Comparison of ENCODE assay signal across 10 cellular contexts in the genomic region with DNA sequence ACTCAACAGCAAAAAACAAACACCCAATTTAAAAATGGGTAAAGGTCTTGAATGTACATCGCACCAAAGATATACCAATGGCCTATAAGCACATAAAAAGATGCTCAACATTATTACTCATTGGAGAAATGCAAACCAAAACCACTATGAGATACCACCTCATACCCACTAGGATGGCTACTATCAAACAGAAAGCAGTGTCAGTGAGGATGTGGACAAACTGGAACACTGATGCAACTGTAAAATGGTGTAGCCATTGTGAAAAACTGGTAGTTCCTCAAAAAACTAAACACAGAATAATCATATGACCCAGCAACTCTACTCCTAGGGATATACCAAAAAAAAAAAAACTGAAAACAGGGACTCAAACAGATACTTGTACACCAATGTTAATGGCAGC. TPM values are rescaled to one million over a fixed set of nuclear protein-coding genes. Genes with fewer than 3 reads are reported as not detected.
DNase-seq lines count a peak whose midpoint lies in the region; ATAC-seq lines count a peak whose summit lies in the region.
"Had no signal": no experiment of that assay in that cellular context is flagged by ENCODE, and none has a peak within 500 bp of the region (broad histone marks: within the 10 kb centered on the region; RNA-seq: fewer than 3 reads in every experiment).

No MANE protein-coding gene starts in this region.

- POLR2A ChIA-PET in naive thymus-derived CD8-positive, alpha-beta T cell (lab: Charles Lee) = no interaction called here

- peaks cover 9% of the 10 kb centered on the region for H3K36me3 Mint-ChIP-seq in T-helper 2 cell treated with Interferon-gamma antibody and Interleukin-4, amounts not matched to agents 5 μg/mL and 100 μg/mL, for 36 hours (ENCODE audit: low read depth)
- peaks cover 0 to 5% (median under 1%) of the 10 kb centered on the region in 3 donors for H3K36me3 Mint-ChIP-seq in naive thymus-derived CD8-positive, alpha-beta T cell

- H3K27ac Mint-ChIP-seq in T-helper 2 cell treated with Interferon-gamma antibody and Interleukin-4, amounts not matched to agents 5 μg/mL and 100 μg/mL, for 36 hours = peak overlapping the region; percentile 35
- peak overlapping the region in 8 of 10 donors; percentile 14 to 74 (median 54) for H3K27ac Mint-ChIP-seq in naive thymus-derived CD8-positive, alpha-beta T cell

- DNase-seq in T-helper 2 cell treated with Interferon-gamma antibody and Interleukin-4, amounts not matched to agents 5 μg/mL and 100 μg/mL, for 36 hours (ENCODE audit: low spot score) = no peak
- DNase-seq in naive thymus-derived CD8-positive, alpha-beta T cell = no peak
- DNase-seq in NCI-H446 treated with DMSO at 0.1 percent for 48 hours (lab: John Stamatoyannopoulos, UW) (no peak), cerebellum (ENCODE audit: low spot score) (no peak)
- DNase-seq: activated CD8-positive, alpha-beta memory T cell treated with anti-CD3 and anti-CD28 coated beads, Interleukin-2, amount 50 U/mL, for 4 hours; retina had no signal

- no peak overlapping the region for H3K4me3 Mint-ChIP-seq in T-helper 2 cell treated with Interferon-gamma antibody and Interleukin-4, amounts not matched to agents 5 μg/mL and 100 μg/mL, for 36 hours
- peak overlapping the region in 3 of 10 donors; percentile 24 to 29 (median 27) for H3K4me3 Mint-ChIP-seq in naive thymus-derived CD8-positive, alpha-beta T cell

- no peaks in the 10 kb centered on the region for H3K9me3 Mint-ChIP-seq in T-helper 2 cell treated with Interferon-gamma antibody and Interleukin-4, amounts not matched to agents 5 μg/mL and 100 μg/mL, for 36 hours
- H3K9me3 Mint-ChIP-seq in naive thymus-derived CD8-positive, alpha-beta T cell = peaks cover 0 to 1% (median 0%) of the 10 kb centered on the region in 9 donors

- H3K27me3 Mint-ChIP-seq in T-helper 2 cell treated with Interferon-gamma antibody and Interleukin-4, amounts not matched to agents 5 μg/mL and 100 μg/mL, for 36 hours (ENCODE audit: low read depth) = no peaks in the 10 kb centered on the region
- H3K27me3 Mint-ChIP-seq in naive thymus-derived CD8-positive, alpha-beta T cell = no peaks in the 10 kb centered on the region

- ATAC-seq in GM18868 (IDR thresholded peaks at IDR 0.05; ENCODE audit: unreplicated experiment) = peak; percentile 54
- peak; percentile 45 for ATAC-seq in HG02973 (IDR thresholded peaks at IDR 0.05; ENCODE audit: unreplicated experiment)
- peak in 1 of 2 donors; percentile 13 for ATAC-seq in naive thymus-derived CD8-positive, alpha-beta T cell
- ATAC-seq in HG03460 (IDR thresholded peaks at IDR 0.05; ENCODE audit: unreplicated experiment) = no peak
- ATAC-seq: SK-N-SH treated with all-trans-retinoic acid at 6 μM for 48 hours had no signal

- H3K4me1 Mint-ChIP-seq in T-helper 2 cell treated with Interferon-gamma antibody and Interleukin-4, amounts not matched to agents 5 μg/mL and 100 μg/mL, for 36 hours (ENCODE audit: low read depth) = peaks cover 59% of the 10 kb centered on the region
- peaks cover 46 to 90% (median 83%) of the 10 kb centered on the region in 4 donors for H3K4me1 Mint-ChIP-seq in naive thymus-derived CD8-positive, alpha-beta T cell

RNA-seq across cellular contexts. Expression of gene CDK17, which starts 49.3 kb away (rescaled TPM):
- total RNA-seq in naive thymus-derived CD8-positive, alpha-beta T cell = 10 to 100 TPM; 73.2 to 75.6 TPM
- 10 to 100 TPM; 22.1 to 32.2 (median 26.6) TPM for polyA plus RNA-seq in naive thymus-derived CD8-positive, alpha-beta T cell
- total RNA-seq in cerebellum = 121 TPM
